In genomic region chr18:22112215-22112614, GRCh38 we compare ENCODE assay signal across 22 cellular contexts. TPM values are rescaled to one million over a fixed set of nuclear protein-coding genes. Genes with fewer than 3 reads are reported as not detected.
"Had no signal": no experiment of that assay in that cellular context is flagged by ENCODE, and none has a peak within 500 bp of the region (broad histone marks: within the 10 kb centered on the region; RNA-seq: fewer than 3 reads in every experiment).

No MANE protein-coding gene starts in this region.

- H3K36me3 ChIP-seq: SJCRH30 had no signal

- H3K27ac ChIP-seq: RWPE1, SJCRH30 had no signal

- H3K4me3 ChIP-seq: SJCRH30 had no signal

- H3K27me3 ChIP-seq: SJCRH30 had no signal

- FAIRE-seq: RCC 7860 had no signal

- H3K4me1 ChIP-seq: SJCRH30 had no signal

- ATAC-seq: SK-N-SH treated with all-trans-retinoic acid at 6 μM for 48 hours had no signal

- H3K9me3 ChIP-seq: SJCRH30 had no signal

- DNase-seq: KBM-7, MV-4-11, NCI-H1048, NCI-H1105, NCI-H1417, NCI-H1436 treated with DMSO at 0.1 percent for 48 hours, NCI-H1694, NCI-H187 treated with DMSO at 0.1 percent for 48 hours, NCI-H2029 treated with DMSO at 0.1 percent for 48 hours, NCI-H2171 treated with DMSO at 0.1 percent for 48 hours, NCI-H345, NCI-H446 treated with DMSO at 0.1 percent for 48 hours, NCI-H510A treated with DMSO at 0.1 percent for 48 hours, NCI-H69, NCI-H774, SHP77 treated with DMSO at 0.1 percent for 48 hours, SJCRH30, T-helper 1 cell had no signal

RNA-seq across cellular contexts. Expression of gene GATA6, which starts 57.2 kb away (rescaled TPM):
- polyA plus RNA-seq: IgD-negative memory B cell had no signal
